In genomic region chr2:176136375-176137248, GRCh38 we compare ENCODE assay signal across 6 cellular contexts. TPM values are rescaled to one million over a fixed set of nuclear protein-coding genes. Genes with fewer than 3 reads are reported as not detected.
DNase-seq lines count a peak whose midpoint lies in the region; ATAC-seq and TF ChIP-seq lines count a peak whose summit lies in the region.

No MANE protein-coding gene starts in this region.

- no peak overlapping the region for H3K27ac Mint-ChIP-seq in GM23338
- H3K27ac Mint-ChIP-seq in activated T-helper 1 cell treated with anti-CD3 and anti-CD28 coated beads, Interleukin-12 subunit alpha, Interleukin-12 subunit beta, Interleukin-2, Interleukin-4 antibody, amounts not matched to agents 30 ng/mL and 10 ng/mL and 1 ng/mL, durations not matched to agents 14 hours and 24 hours and 36 hours = peak overlapping the region; percentile 12

- peak overlapping the region; percentile 34 for H3K9ac ChIP-seq in neural cell (ENCODE audit: low read length)

- no peaks in the 10 kb centered on the region for H3K9me2 ChIP-seq in GM23338 (ENCODE audit: insufficient read depth)
- H3K9me2 ChIP-seq in neural cell (ENCODE audit: insufficient read depth, low read length) = no peaks in the 10 kb centered on the region

- no peaks in the 10 kb centered on the region for H3K79me2 ChIP-seq in GM23338 (replicated peaks; ENCODE audit: insufficient read depth)
- no peaks in the 10 kb centered on the region for H3K79me2 ChIP-seq in neural cell (replicated peaks; ENCODE audit: insufficient read depth, low read length)

- no peak for TF ChIP-seq RAD21 in neural cell (conservative IDR thresholded peaks at IDR 0.05)

- peaks cover 24% of the 10 kb centered on the region for H3K4me1 Mint-ChIP-seq in GM23338
- H3K4me1 Mint-ChIP-seq in activated T-helper 1 cell treated with anti-CD3 and anti-CD28 coated beads, Interleukin-12 subunit alpha, Interleukin-12 subunit beta, Interleukin-2, Interleukin-4 antibody, amounts not matched to agents 30 ng/mL and 10 ng/mL and 1 ng/mL, durations not matched to agents 14 hours and 24 hours and 36 hours (ENCODE audit: low read depth) = peaks cover 18% of the 10 kb centered on the region

- peaks cover 67% of the 10 kb centered on the region for H4K20me1 ChIP-seq in GM23338 (replicated peaks; ENCODE audit: insufficient read depth)
- no peaks in the 10 kb centered on the region for H4K20me1 ChIP-seq in neural cell (ENCODE audit: insufficient read depth)

- H3K27me3 ChIP-seq in GM23338 (ENCODE audit: insufficient read depth) (peaks cover 100% of the 10 kb centered on the region), neural cell (ENCODE audit: insufficient read depth, low read depth, low read length) (peaks cover 100% of the 10 kb centered on the region)

- peaks cover 98% of the 10 kb centered on the region for H3K27me3 Mint-ChIP-seq in GM23338 (ENCODE audit: insufficient read depth, low read depth, poor library complexity)
- peaks cover 83% of the 10 kb centered on the region for H3K27me3 Mint-ChIP-seq in activated T-helper 1 cell treated with anti-CD3 and anti-CD28 coated beads, Interleukin-12 subunit alpha, Interleukin-12 subunit beta, Interleukin-2, Interleukin-4 antibody, amounts not matched to agents 30 ng/mL and 10 ng/mL and 1 ng/mL, durations not matched to agents 14 hours and 24 hours and 36 hours (ENCODE audit: insufficient read depth)

- H3K4me1 ChIP-seq in GM23338 (ENCODE audit: insufficient read depth) = peaks cover 42% of the 10 kb centered on the region

- intact Hi-C loops in activated T-helper 1 cell treated with anti-CD3 and anti-CD28 coated beads, Interleukin-12 subunit alpha, Interleukin-12 subunit beta, Interleukin-2, Interleukin-4 antibody, amounts not matched to agents 30 ng/mL and 10 ng/mL and 1 ng/mL, durations not matched to agents 14 hours and 24 hours and 36 hours (cut with micrococcal nuclease) = loop anchor here (5.0 kb wide), 1 partner anchor 51 kb away; the partner anchor contains the start of gene HOXD1

- ATAC-seq in GM23338 (peak; percentile 18), HG02840 (IDR thresholded peaks at IDR 0.05; ENCODE audit: low FRiP score, unreplicated experiment) (no peak), HG02678 (IDR thresholded peaks at IDR 0.05; ENCODE audit: unreplicated experiment) (no peak), GM19463 (IDR thresholded peaks at IDR 0.05; ENCODE audit: unreplicated experiment) (no peak)

- H3K27ac ChIP-seq in GM23338 (ENCODE audit: low read depth) = no peak overlapping the region
- H3K27ac ChIP-seq in neural cell (ENCODE audit: low read length) = no peak overlapping the region

- peaks cover 3% of the 10 kb centered on the region; the same call in 1 of the 3 replicates for H3K9me3 Mint-ChIP-seq in GM23338
- no peaks in the 10 kb centered on the region for H3K9me3 Mint-ChIP-seq in activated T-helper 1 cell treated with anti-CD3 and anti-CD28 coated beads, Interleukin-12 subunit alpha, Interleukin-12 subunit beta, Interleukin-2, Interleukin-4 antibody, amounts not matched to agents 30 ng/mL and 10 ng/mL and 1 ng/mL, durations not matched to agents 14 hours and 24 hours and 36 hours

- H2AFZ ChIP-seq in GM23338 (peak overlapping the region; percentile 92), neural cell (ENCODE audit: low read depth, low read length) (no peak overlapping the region)

- TF ChIP-seq EP300 in neural cell (conservative IDR thresholded peaks at IDR 0.05; ENCODE audit: poor library complexity, severe bottlenecking) = no peak

- no peaks in the 10 kb centered on the region for H3K36me3 ChIP-seq in GM23338 (ENCODE audit: insufficient read depth)
- H3K36me3 ChIP-seq in neural cell (ENCODE audit: insufficient read depth, low read length) = no peaks in the 10 kb centered on the region

- peaks cover 4% of the 10 kb centered on the region for H3K9me3 ChIP-seq in neural cell (ENCODE audit: low read length)

- peak overlapping the region; percentile 83 for H3K4me2 ChIP-seq in GM23338
- H3K4me2 ChIP-seq in neural cell (ENCODE audit: low read length) = no peak overlapping the region

- peak overlapping the region; percentile 58 for H3K4me3 ChIP-seq in GM23338
- H3K4me3 ChIP-seq in neural cell (ENCODE audit: low read length) = peak overlapping the region; percentile 60

- no peaks in the 10 kb centered on the region; the same call in 2 of the 3 replicates for H3K36me3 Mint-ChIP-seq in GM23338 (ENCODE audit: low read depth)
- H3K36me3 Mint-ChIP-seq in activated T-helper 1 cell treated with anti-CD3 and anti-CD28 coated beads, Interleukin-12 subunit alpha, Interleukin-12 subunit beta, Interleukin-2, Interleukin-4 antibody, amounts not matched to agents 30 ng/mL and 10 ng/mL and 1 ng/mL, durations not matched to agents 14 hours and 24 hours and 36 hours (ENCODE audit: low read depth) = peaks cover 2% of the 10 kb centered on the region

- H3F3A ChIP-seq in GM23338 (replicated peaks; ENCODE audit: low read depth) = peaks cover 60% of the 10 kb centered on the region
- H3F3A ChIP-seq in neural cell (ENCODE audit: insufficient read depth, low read length, poor library complexity, severe bottlenecking) = no peaks in the 10 kb centered on the region

- TF ChIP-seq CTCF in GM23338 (conservative IDR thresholded peaks at IDR 0.05; ENCODE audit: low read depth in 2 of 2) = no peak
- TF ChIP-seq CTCF in neural cell (IDR thresholded peaks at IDR 0.05; ENCODE audit: poor library complexity, severe bottlenecking) = no peak

- DNase-seq in GM23338 (ENCODE audit: low spot score) = peak; percentile 66
- no peak for DNase-seq in activated T-helper 1 cell treated with anti-CD3 and anti-CD28 coated beads, Interleukin-12 subunit alpha, Interleukin-12 subunit beta, Interleukin-2, Interleukin-4 antibody, amounts not matched to agents 30 ng/mL and 10 ng/mL and 1 ng/mL, durations not matched to agents 14 hours and 24 hours and 36 hours (ENCODE audit: low spot score)

- H3K4me3 Mint-ChIP-seq in GM23338 = peak overlapping the region; percentile 67
- H3K4me3 Mint-ChIP-seq in activated T-helper 1 cell treated with anti-CD3 and anti-CD28 coated beads, Interleukin-12 subunit alpha, Interleukin-12 subunit beta, Interleukin-2, Interleukin-4 antibody, amounts not matched to agents 30 ng/mL and 10 ng/mL and 1 ng/mL, durations not matched to agents 14 hours and 24 hours and 36 hours = no peak overlapping the region

TF ChIP-seq in GM23338, 12 proteins besides CTCF, POLR2A, EP300 and RAD21:
- TF ChIP-seq JUNB (IDR thresholded peaks at IDR 0.05; ENCODE audit: unreplicated experiment) (no peak), EZH2 (IDR thresholded peaks at IDR 0.05; ENCODE audit: low read depth, unreplicated experiment) (peak; percentile 89), EZH2phosphoT487 (IDR thresholded peaks at IDR 0.05; ENCODE audit: unreplicated experiment) (peak; percentile 85), CREB1 (CRISPR knock-in tag; IDR thresholded peaks at IDR 0.05; ENCODE audit: low read depth) (no peak)

TF ChIP-seq in neural cell, 6 proteins besides CTCF, POLR2A, EP300 and RAD21 (continues in another document):
- TF ChIP-seq TAF1 (IDR thresholded peaks at IDR 0.05; ENCODE audit: low read depth) (no peak), EZH2 (IDR thresholded peaks at IDR 0.05; ENCODE audit: borderline replicate concordance, insufficient read depth, low read length, poor library complexity, severe bottlenecking) (peak; percentile 63)

RNA-seq across cellular contexts. Expression of gene HOXD8, which starts 7.1 kb away (rescaled TPM):
- total RNA-seq in GM23338 (2014; rRNA removed; shearing (Covaris generic)) = not detected in 2 replicates
- polyA plus RNA-seq in GM23338 (2016; fragmentation: Nextera tagmentation; extraction: Ambion mirVana) (not detected in 2 replicates), neural cell (not detected in 2 replicates)
- total RNA-seq in activated T-helper 1 cell treated with anti-CD3 and anti-CD28 coated beads, Interleukin-12 subunit alpha, Interleukin-12 subunit beta, Interleukin-2, Interleukin-4 antibody, amounts not matched to agents 30 ng/mL and 10 ng/mL and 1 ng/mL, durations not matched to agents 14 hours and 24 hours and 36 hours = not detected in 2 replicates
- not detected in 2 replicates for polyA minus RNA-seq in neural cell

RNA-seq across cellular contexts. Expression of gene HOXD9, which starts 14.1 kb away (rescaled TPM):
- total RNA-seq in GM23338 (2014; rRNA removed; shearing (Covaris generic)) = not detected in 2 replicates
- polyA plus RNA-seq in GM23338 (2016; fragmentation: Nextera tagmentation; extraction: Ambion mirVana) = not detected in 2 replicates
- not detected in 2 replicates for total RNA-seq in activated T-helper 1 cell treated with anti-CD3 and anti-CD28 coated beads, Interleukin-12 subunit alpha, Interleukin-12 subunit beta, Interleukin-2, Interleukin-4 antibody, amounts not matched to agents 30 ng/mL and 10 ng/mL and 1 ng/mL, durations not matched to agents 14 hours and 24 hours and 36 hours
- polyA plus RNA-seq in neural cell = not detected in 2 replicates
- polyA minus RNA-seq in neural cell = not detected in 2 replicates

RNA-seq across cellular contexts. Expression of gene HOXD4, which starts 14.7 kb away (rescaled TPM):
- not detected in 2 replicates for total RNA-seq in GM23338 (2014; rRNA removed; shearing (Covaris generic))
- polyA plus RNA-seq in GM23338 (2016; fragmentation: Nextera tagmentation; extraction: Ambion mirVana) (not detected in 2 replicates), neural cell (not detected in 2 replicates)
- not detected in 2 replicates for total RNA-seq in activated T-helper 1 cell treated with anti-CD3 and anti-CD28 coated beads, Interleukin-12 subunit alpha, Interleukin-12 subunit beta, Interleukin-2, Interleukin-4 antibody, amounts not matched to agents 30 ng/mL and 10 ng/mL and 1 ng/mL, durations not matched to agents 14 hours and 24 hours and 36 hours
- not detected in 2 replicates for polyA minus RNA-seq in neural cell

RNA-seq across cellular contexts. Expression of gene HOXD10, which starts 20.0 kb away (rescaled TPM):
- total RNA-seq in GM23338 (2014; rRNA removed; shearing (Covaris generic)) = not detected in 2 replicates
- polyA plus RNA-seq in GM23338 (2016; fragmentation: Nextera tagmentation; extraction: Ambion mirVana) = not detected in 2 replicates
- not detected in 2 replicates for total RNA-seq in activated T-helper 1 cell treated with anti-CD3 and anti-CD28 coated beads, Interleukin-12 subunit alpha, Interleukin-12 subunit beta, Interleukin-2, Interleukin-4 antibody, amounts not matched to agents 30 ng/mL and 10 ng/mL and 1 ng/mL, durations not matched to agents 14 hours and 24 hours and 36 hours
- polyA plus RNA-seq in neural cell = not detected in 2 replicates
- polyA minus RNA-seq in neural cell = not detected in 2 replicates

RNA-seq across cellular contexts. Expression of gene HOXD3, which starts 20.5 kb away (rescaled TPM):
- not detected in 2 replicates for total RNA-seq in GM23338 (2014; rRNA removed; shearing (Covaris generic))
- not detected in 2 replicates for polyA plus RNA-seq in GM23338 (2016; fragmentation: Nextera tagmentation; extraction: Ambion mirVana)
- not detected in 2 replicates for total RNA-seq in activated T-helper 1 cell treated with anti-CD3 and anti-CD28 coated beads, Interleukin-12 subunit alpha, Interleukin-12 subunit beta, Interleukin-2, Interleukin-4 antibody, amounts not matched to agents 30 ng/mL and 10 ng/mL and 1 ng/mL, durations not matched to agents 14 hours and 24 hours and 36 hours
- polyA plus RNA-seq in neural cell = not detected in 2 replicates
- not detected in 2 replicates for polyA minus RNA-seq in neural cell
